1 cellular context compared by ENCODE assay signal in genomic region chr2:101766871-101767739, GRCh38.
TF ChIP-seq lines count a peak whose summit lies in the region.

No MANE protein-coding gene starts in this region.

TF ChIP-seq in HepG2, 621 proteins besides CTCF, POLR2A, EP300 and RAD21 (continued from another document):
- TF ChIP-seq ZFP36L1 (CRISPR knock-in tag; IDR thresholded peaks at IDR 0.05) (no peak), ZNF232 (CRISPR knock-in tag; IDR thresholded peaks at IDR 0.05; ENCODE audit: borderline replicate concordance) (peak; percentile 83; the same call in 1 of the 2 replicates)
